In the genomic region with DNA sequence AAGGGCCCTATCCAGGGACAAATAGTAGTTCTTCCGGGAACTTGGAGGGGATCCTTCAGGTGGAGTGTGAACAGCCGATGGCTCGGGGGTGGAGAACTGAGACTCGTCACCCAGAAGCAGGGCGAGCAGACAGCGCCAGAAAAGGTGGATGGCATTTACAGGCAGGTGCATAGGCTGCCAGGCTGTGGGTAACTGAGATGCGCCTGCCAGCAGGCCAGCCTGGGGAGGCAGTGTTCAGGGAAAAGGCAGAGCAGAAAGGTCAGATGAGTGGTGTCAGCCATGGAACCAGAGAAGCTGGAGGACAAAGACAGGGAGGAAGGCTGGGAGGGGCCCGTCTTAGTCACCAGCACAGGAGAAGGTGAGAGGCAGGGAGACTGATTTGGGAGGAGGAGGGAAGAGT, we compare ENCODE assay signal across 25 cellular contexts. TPM values are rescaled to one million over a fixed set of nuclear protein-coding genes. Genes with fewer than 3 reads are reported as not detected.
DNase-seq lines count a peak whose midpoint lies in the region; ATAC-seq and TF ChIP-seq lines count a peak whose summit lies in the region.
"Had no signal": no experiment of that assay in that cellular context is flagged by ENCODE, and none has a peak within 500 bp of the region (broad histone marks: within the 10 kb centered on the region; RNA-seq: fewer than 3 reads in every experiment).

No MANE protein-coding gene starts in this region.

- no peak overlapping the region for H3K27ac ChIP-seq in hepatocyte
- H3K27ac ChIP-seq: 22Rv1, Peyer's patch had no signal

- H3K27me3 Mint-ChIP-seq in chondrocyte (ENCODE audit: low read depth) (no peaks in the 10 kb centered on the region), naive B cell (no peaks in the 10 kb centered on the region)
- H3K27me3 Mint-ChIP-seq: activated CD4-positive, alpha-beta memory T cell treated with anti-CD3 and anti-CD28 coated beads, Interleukin-2, amount 10 ng/mL, durations not matched to agents 7 days and 5 days; CD4-positive, alpha-beta memory T cell; memory B cell had no signal

- H3K9me3 Mint-ChIP-seq in chondrocyte (ENCODE audit: low read depth) (no peaks in the 10 kb centered on the region), naive B cell (peaks cover 0 to 9% (median 3%) of the 10 kb centered on the region in 7 donors)

- H3K4me1 Mint-ChIP-seq in chondrocyte (ENCODE audit: low read depth) (peaks cover 5% of the 10 kb centered on the region), naive B cell (peaks cover 17 to 26% (median 20%) of the 10 kb centered on the region in 3 donors)
- H3K4me1 Mint-ChIP-seq: activated CD4-positive, alpha-beta memory T cell treated with anti-CD3 and anti-CD28 coated beads, Interleukin-2, amount 10 ng/mL, durations not matched to agents 7 days and 5 days had no signal

- no peaks in the 10 kb centered on the region for H3K27me3 ChIP-seq in hepatocyte
- H3K27me3 ChIP-seq: Peyer's patch had no signal

- DNase-seq in NCI-H2107 treated with DMSO at 0.1 percent for 48 hours (lab: John Stamatoyannopoulos, UW; ENCODE audit: unreplicated experiment) (peak; percentile 51), NCI-H2107 (lab: John Stamatoyannopoulos, UW) (no peak), HT1080 (ENCODE audit: low read depth) (peak; percentile 34), chondrocyte (ENCODE audit: low spot score) (peak; percentile 48), naive B cell (no peak), NCI-H510A treated with DMSO at 0.1 percent for 48 hours (lab: John Stamatoyannopoulos, UW) (no peak), hepatocyte (ENCODE audit: low spot score) (no peak)
- DNase-seq: activated CD4-positive, alpha-beta memory T cell treated with anti-CD3 and anti-CD28 coated beads, Interleukin-2, amount 10 ng/mL, durations not matched to agents 7 days and 5 days; activated gamma-delta T cell; CD4-positive, alpha-beta memory T cell; cortex of kidney; DMS153; kidney glomerular epithelial cell; NCI-H1105; NCI-H1930; NK-92 treated with Interleukin-12 subunit alpha and Interleukin-12 subunit beta, amount 100 ng/mL, for 24 hours; Peyer's patch; SIG-M5; small intestine; stimulated activated CD4-positive, alpha-beta T cell treated with anti-CD3 and anti-CD28 coated beads, Interleukin-2, amount 100 ng/mL, for 24 hours; substantia nigra had no signal

- H3K9me3 ChIP-seq in hepatocyte (ENCODE audit: low read depth): no peaks in the 10 kb centered on the region
- H3K9me3 ChIP-seq: Peyer's patch had no signal

- peaks cover 5% of the 10 kb centered on the region for H3K4me1 ChIP-seq in hepatocyte (ENCODE audit: insufficient read depth)
- H3K4me1 ChIP-seq: Peyer's patch had no signal

- no peak overlapping the region for H2AFZ ChIP-seq in hepatocyte

- H3K27ac Mint-ChIP-seq in chondrocyte (ENCODE audit: unreplicated experiment) (peak overlapping the region; percentile 67), naive B cell (peak overlapping the region in 4 of 6 donors; percentile 15 to 85 (median 48))
- H3K27ac Mint-ChIP-seq: activated CD4-positive, alpha-beta memory T cell treated with anti-CD3 and anti-CD28 coated beads, Interleukin-2, amount 10 ng/mL, durations not matched to agents 7 days and 5 days had no signal

- no peaks in the 10 kb centered on the region for H4K20me1 ChIP-seq in hepatocyte (ENCODE audit: insufficient read depth, poor library complexity, severe bottlenecking)

- H3K4me3 Mint-ChIP-seq in chondrocyte (ENCODE audit: unreplicated experiment) (no peak overlapping the region), naive B cell (no peak overlapping the region)
- H3K4me3 Mint-ChIP-seq: activated CD4-positive, alpha-beta memory T cell treated with anti-CD3 and anti-CD28 coated beads, Interleukin-2, amount 10 ng/mL, durations not matched to agents 7 days and 5 days; memory B cell had no signal

- WGBS in hepatocyte (ENCODE audit: low lambda C conversion rate, missing lambda C conversion rate): 96% methylated on average over 8 of the region's 8 CpGs

- H3K9me2 ChIP-seq in hepatocyte (replicated peaks; ENCODE audit: insufficient read depth): no peaks in the 10 kb centered on the region

- no peak overlapping the region for H3K4me2 ChIP-seq in hepatocyte

- H3K36me3 ChIP-seq in hepatocyte (replicated peaks; ENCODE audit: insufficient read depth, low read depth): no peaks in the 10 kb centered on the region

- peaks cover 52% of the 10 kb centered on the region for H3K36me3 Mint-ChIP-seq in chondrocyte (ENCODE audit: low read depth)
- H3K36me3 Mint-ChIP-seq in naive B cell: peaks cover 0 to 11% of the 10 kb centered on the region in 2 donors

- no peaks in the 10 kb centered on the region for H3K79me2 ChIP-seq in hepatocyte

- H3K4me3 ChIP-seq in hepatocyte: no peak overlapping the region
- H3K4me3 ChIP-seq: Peyer's patch had no signal

- ATAC-seq in naive B cell (ENCODE audit: low read depth in 2 of 2) (no peak), GM18520 (IDR thresholded peaks at IDR 0.05; ENCODE audit: unreplicated experiment) (no peak)
- ATAC-seq: activated CD4-positive, CD25-positive, alpha-beta regulatory T cell treated with anti-CD3 and anti-CD28 coated beads, Interleukin-2, amount 50 U/mL, for 24 hours had no signal

- TF ChIP-seq CTCF in chondrocyte (IDR thresholded peaks at IDR 0.05) (no peak), hepatocyte (IDR thresholded peaks at IDR 0.05; ENCODE audit: poor library complexity) (no peak)

RNA-seq across cellular contexts. Expression of a gene that starts 53.0 kb away (rescaled TPM):
- 26.9 and 40.3 TPM in 2 replicates for total RNA-seq in HT1080 (2014; rRNA removed; shearing (Covaris generic))
- 23.8 and 26.6 TPM in 2 replicates for polyA plus RNA-seq in HT1080 (2015; cell fraction: cytosol; rRNA removed)
- 26.3 and 31.2 TPM in 2 replicates for polyA plus RNA-seq in HT1080 (2015; cell fraction: nucleus; rRNA removed)
- total RNA-seq in chondrocyte (14.4 to 20.2 TPM (median 16.7 TPM) in 3 replicates), hepatocyte (21.9 and 28.8 TPM in 2 replicates)
- polyA plus RNA-seq in naive B cell (ENCODE audit: low read depth in 6 of 6) (10 to 100 TPM; 12.5 to 17.0 (median 13.6) TPM), hepatocyte (13.9 and 16.0 TPM in 2 replicates)

Comparison
In these comparisons a context has a peak if more than half of its experiments do, and no peak if none do; other contexts are left out.
1. DNase-seq: peak in NCI-H2107 treated with DMSO at 0.1 percent for 48 hours (single experiment), HT1080 (single experiment) and chondrocyte (single experiment); none in NCI-H2107 (single experiment), naive B cell (single experiment), NCI-H510A treated with DMSO at 0.1 percent for 48 hours (single experiment) and hepatocyte (single experiment).